ENCODE assay signal across 18 cellular contexts in the genomic region with DNA sequence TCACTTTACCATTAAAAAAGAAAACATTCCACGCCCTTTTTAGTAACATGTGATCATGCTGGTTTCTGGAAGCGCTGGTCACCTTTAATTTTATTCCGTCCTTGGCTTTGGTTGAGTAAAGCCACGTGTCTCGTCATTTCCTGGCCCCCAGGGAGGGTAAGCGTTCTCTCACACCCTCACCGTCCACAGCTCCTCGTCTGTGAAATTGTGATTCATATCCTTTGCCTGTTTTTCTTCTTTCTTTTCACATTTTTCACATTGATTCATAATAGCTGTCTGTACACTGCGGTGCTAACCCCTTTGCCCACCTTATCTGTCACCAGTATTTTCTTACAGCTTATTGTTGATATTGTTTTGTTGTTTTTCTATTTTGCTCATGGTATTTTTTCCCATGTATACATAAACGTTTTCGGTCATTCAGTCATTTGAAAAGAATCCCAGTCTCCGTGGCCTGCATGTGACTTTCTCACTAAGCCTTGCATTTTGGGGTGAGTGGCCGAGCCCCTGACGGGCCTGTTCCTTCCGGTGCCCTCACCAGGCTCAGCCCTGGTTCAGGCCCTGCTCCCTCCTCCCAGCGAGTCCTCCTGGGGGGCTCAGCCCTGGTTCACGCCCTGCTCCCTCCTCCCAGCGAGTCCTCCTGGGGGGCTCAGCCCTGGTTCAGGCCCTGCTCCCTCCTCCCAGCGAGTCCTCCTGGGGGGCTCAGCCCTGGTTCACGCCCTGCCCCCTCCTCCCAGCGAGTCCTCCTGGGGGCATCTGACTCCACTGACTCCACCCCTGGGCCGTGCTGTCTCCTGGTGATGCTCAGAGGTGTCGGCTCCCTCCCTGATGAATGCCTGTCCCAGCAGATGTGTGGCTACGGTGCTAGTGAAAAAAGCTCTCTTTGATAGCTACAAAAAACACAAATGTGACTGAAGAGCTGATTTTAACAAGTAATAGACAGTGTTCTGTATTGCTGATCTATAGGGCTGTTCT.
A peak's percentile ranks its signal among the peaks of the same experiment; 100 is the strongest.
DNase-seq lines count a peak whose midpoint lies in the region; ATAC-seq lines count a peak whose summit lies in the region.
"Had no signal": no experiment of that assay in that cellular context is flagged by ENCODE, and none has a peak within 500 bp of the region (broad histone marks: within the 10 kb centered on the region; RNA-seq: fewer than 3 reads in every experiment).

No MANE protein-coding gene starts in this region.

- no peaks in the 10 kb centered on the region for H3K36me3 Mint-ChIP-seq in activated naive CD4-positive, alpha-beta T cell treated with anti-CD3 and anti-CD28 coated beads, Interleukin-2, amount 50 U/mL, for 24 hours
- H3K36me3 Mint-ChIP-seq in immature natural killer cell = no peaks in the 10 kb centered on the region

- no peak overlapping the region for H3K4me3 Mint-ChIP-seq in activated naive CD4-positive, alpha-beta T cell treated with anti-CD3 and anti-CD28 coated beads, Interleukin-2, amount 50 U/mL, for 24 hours
- H3K4me3 Mint-ChIP-seq in immature natural killer cell = peak overlapping the region; percentile 64 to 81 (median 79)
- H3K4me3 Mint-ChIP-seq: activated naive CD8-positive, alpha-beta T cell treated with anti-CD3 and anti-CD28 coated beads for 36 hours had no signal

- no peak for DNase-seq in activated naive CD4-positive, alpha-beta T cell treated with Interleukin-2 at 50 U/mL for 16 hours
- DNase-seq in astrocyte of the hippocampus (ENCODE audit: low read depth, low spot score) = peak; percentile 79
- peak; percentile 40 to 47 (median 41) for DNase-seq in immature natural killer cell
- peak; percentile 85 for DNase-seq in smooth muscle cell of the brain vasculature (ENCODE audit: low read depth, low spot score)
- no peak for DNase-seq in AG20443 (ENCODE audit: low spot score)
- DNase-seq: activated CD4-positive, alpha-beta T cell treated with anti-CD3 and anti-CD28 coated beads for 1 hour; activated CD8-positive, alpha-beta memory T cell treated with anti-CD3 and anti-CD28 coated beads, Interleukin-2, amount 50 U/mL, for 48 hours; activated naive CD8-positive, alpha-beta T cell treated with anti-CD3 and anti-CD28 coated beads for 36 hours; Caco-2; left lung; NCI-H187; NCI-H526; retina; RPMI8226; T-helper 2 cell had no signal

- H3K4me1 Mint-ChIP-seq in activated naive CD4-positive, alpha-beta T cell treated with anti-CD3 and anti-CD28 coated beads, Interleukin-2, amount 50 U/mL, for 24 hours = peaks cover 46% of the 10 kb centered on the region
- H3K4me1 Mint-ChIP-seq in immature natural killer cell = peaks cover 92 to 99% of the 10 kb centered on the region in 2 donors

- no peak for ATAC-seq in GM18868 (IDR thresholded peaks at IDR 0.05; ENCODE audit: unreplicated experiment)
- no peak for ATAC-seq in HG02642 (IDR thresholded peaks at IDR 0.05; ENCODE audit: poor library complexity, unreplicated experiment)
- ATAC-seq: left lung had no signal

- no peaks in the 10 kb centered on the region for H3K9me3 Mint-ChIP-seq in activated naive CD4-positive, alpha-beta T cell treated with anti-CD3 and anti-CD28 coated beads, Interleukin-2, amount 50 U/mL, for 24 hours
- no peaks in the 10 kb centered on the region for H3K9me3 Mint-ChIP-seq in immature natural killer cell

- peaks cover 23% of the 10 kb centered on the region for H3K27me3 Mint-ChIP-seq in activated naive CD4-positive, alpha-beta T cell treated with anti-CD3 and anti-CD28 coated beads, Interleukin-2, amount 50 U/mL, for 24 hours
- H3K27me3 Mint-ChIP-seq in immature natural killer cell (ENCODE audit: low read depth in 3 of 3) = peaks cover 4 to 15% (median 6%) of the 10 kb centered on the region in 3 donors

- peak overlapping the region; percentile 1 for H3K27ac Mint-ChIP-seq in activated naive CD4-positive, alpha-beta T cell treated with anti-CD3 and anti-CD28 coated beads, Interleukin-2, amount 50 U/mL, for 24 hours
- H3K27ac Mint-ChIP-seq in immature natural killer cell = peak overlapping the region; percentile 14 to 93 (median 89)
- H3K27ac Mint-ChIP-seq: activated naive CD8-positive, alpha-beta T cell treated with anti-CD3 and anti-CD28 coated beads for 36 hours had no signal

Comparison
In these comparisons a context has a peak if more than half of its experiments do, and no peak if none do; other contexts are left out.
1. DNase-seq: peak in astrocyte of the hippocampus (single experiment), immature natural killer cell (3 of 3) and smooth muscle cell of the brain vasculature (single experiment); none in activated naive CD4-positive, alpha-beta T cell treated with Interleukin-2 at 50 U/mL for 16 hours (single experiment) and AG20443 (single experiment).